14 cellular contexts compared by ENCODE assay signal in the genomic region with DNA sequence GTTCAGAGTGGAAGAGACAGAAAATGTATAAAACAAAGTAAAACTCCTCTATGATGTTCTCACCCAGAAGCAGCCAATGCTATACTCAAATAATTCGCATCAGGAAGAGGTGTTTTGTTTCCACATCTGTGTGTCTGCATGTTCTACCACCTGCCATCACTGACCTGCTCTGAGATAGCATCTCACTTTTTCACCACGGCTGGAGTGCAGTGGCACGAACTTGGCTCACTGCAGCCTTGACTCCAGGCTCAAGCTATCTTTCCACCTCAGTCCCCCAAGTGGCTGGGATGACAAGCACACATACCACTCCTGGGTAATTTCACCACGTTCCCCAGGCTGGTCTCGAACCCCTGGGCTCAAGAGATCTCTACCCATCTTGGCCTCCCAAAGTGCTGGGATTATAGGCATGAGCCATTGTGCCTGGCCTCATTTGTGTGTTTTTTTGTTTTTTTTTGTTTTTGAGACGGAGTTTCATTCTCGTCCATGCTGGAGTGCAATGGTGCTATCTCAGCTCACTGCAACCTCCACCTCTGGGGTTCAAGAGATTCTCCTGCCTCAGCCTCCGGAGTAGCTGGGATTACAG. TPM values are rescaled to one million over a fixed set of nuclear protein-coding genes. Genes with fewer than 3 reads are reported as not detected.
A peak's percentile ranks its signal among the peaks of the same experiment; 100 is the strongest.
DNase-seq lines count a peak whose midpoint lies in the region; ATAC-seq, FAIRE-seq and TF ChIP-seq lines count a peak whose summit lies in the region.
"Had no signal": no experiment of that assay in that cellular context is flagged by ENCODE, and none has a peak within 500 bp of the region (broad histone marks: within the 10 kb centered on the region; RNA-seq: fewer than 3 reads in every experiment).

No MANE protein-coding gene starts in this region.

- CTCF ChIA-PET in HEK293 (lab: Yijun Ruan, JAX), result interaction anchor here (0.8 kb wide), 1 partner anchor 35 kb away, joined by 4 read pairs; no protein-coding TSS in a partner anchor

- DNase-seq in bronchial epithelial cell (ENCODE audit: low read depth), result no peak
- no peak for DNase-seq in effector CD8-positive, alpha-beta T cell (lab: John Stamatoyannopoulos, UW)
- DNase-seq in uterus, result no peak
- DNase-seq: activated T-cell treated with anti-CD3 and anti-CD28 coated beads, Interleukin-2, amount 50 U/mL, for 72 hours; kidney; natural killer cell; stimulated activated CD4-positive, alpha-beta T cell treated with anti-CD3 and anti-CD28 coated beads, Interleukin-4, amount 100 ng/mL, for 24 hours had no signal

- H3K27me3 ChIP-seq in bronchial epithelial cell (ENCODE audit: control insufficient read depth, insufficient read depth, low read length), result no peaks in the 10 kb centered on the region
- no peaks in the 10 kb centered on the region for H3K27me3 ChIP-seq in uterus

- H3K27ac ChIP-seq in 22Rv1, result peak overlapping the region; percentile 60; the same call in 1 of the 2 replicates
- no peak overlapping the region for H3K27ac ChIP-seq in HEK293 (ENCODE audit: extremely low read depth, low read depth, low read length)
- H3K27ac ChIP-seq in uterus, result no peak overlapping the region

- H3K9me3 ChIP-seq in HEK293 (ENCODE audit: control insufficient read depth, insufficient read depth, low read depth, low read length) (no peaks in the 10 kb centered on the region), uterus (no peaks in the 10 kb centered on the region)
- H3K9me3 ChIP-seq: prostate gland had no signal

- ATAC-seq in GM19395 (IDR thresholded peaks at IDR 0.05; ENCODE audit: unreplicated experiment), result no peak
- ATAC-seq: activated T-cell treated with anti-CD3 and anti-CD28 coated beads, Interleukin-2, amount 50 U/mL, for 72 hours; natural killer cell had no signal

- intact Hi-C loops in uterus (cut with DNase I; ENCODE audit: low total_unique reads), result no loop called here

- peak; percentile 18 for FAIRE-seq in bronchial epithelial cell (lab: Jason Lieb, UNC)
- FAIRE-seq: GM18507, kidney, small intestine had no signal

- POLR2A ChIA-PET in HEK293 (lab: Yijun Ruan, JAX), result interaction anchor here (0.6 to 1.6 kb wide), 5 partner anchors 14 to 58 kb away, joined by 3 to 5 read pairs (median 3); a partner anchor contains a TSS

- H3K4me1 ChIP-seq in HEK293 (ENCODE audit: control insufficient read depth, insufficient read depth, low read length) (no peaks in the 10 kb centered on the region), uterus (no peaks in the 10 kb centered on the region)
- H3K4me1 ChIP-seq: prostate gland had no signal

- TF ChIP-seq CTCF in 22Rv1 (IDR thresholded peaks at IDR 0.05), result no peak
- TF ChIP-seq CTCF in HEK293 (tag by site-specific recombination; IDR thresholded peaks at IDR 0.05), result no peak
- no peak for TF ChIP-seq CTCF in bronchial epithelial cell (IDR thresholded peaks at IDR 0.05; ENCODE audit: insufficient read depth, low read length, severe bottlenecking)
- no peak for TF ChIP-seq CTCF in uterus (IDR thresholded peaks at IDR 0.05)

- no peak for TF ChIP-seq POLR2A in uterus (IDR thresholded peaks at IDR 0.05)

- H3K36me3 ChIP-seq in HEK293 (ENCODE audit: control insufficient read depth in 2 of 2, insufficient read depth in 1 of 2, low read length in 2 of 2) (peaks cover 7 to 95% of the 10 kb centered on the region in 2 experiments; a peak in 2 of 3 replicates), bronchial epithelial cell (ENCODE audit: control insufficient read depth, insufficient read depth, low read length) (peaks cover 43% of the 10 kb centered on the region), uterus (no peaks in the 10 kb centered on the region)

- H3K4me3 ChIP-seq in HEK293 (ENCODE audit: low read depth, low read length) (no peak overlapping the region), bronchial epithelial cell (ENCODE audit: low read depth, low read length) (no peak overlapping the region), uterus (no peak overlapping the region)
- H3K4me3 ChIP-seq: prostate gland had no signal

TF ChIP-seq in HEK293, 187 proteins besides CTCF, POLR2A, EP300 and RAD21:
- TF ChIP-seq ZBTB48 (tag by site-specific recombination; IDR thresholded peaks at IDR 0.05), result peak; percentile 75
- peak; percentile 90 for TF ChIP-seq ZNF664 (tag by site-specific recombination; IDR thresholded peaks at IDR 0.05)
- TF ChIP-seq ZNF248 (tag by site-specific recombination; IDR thresholded peaks at IDR 0.05), result no peak
- TF ChIP-seq, protein P1, sequence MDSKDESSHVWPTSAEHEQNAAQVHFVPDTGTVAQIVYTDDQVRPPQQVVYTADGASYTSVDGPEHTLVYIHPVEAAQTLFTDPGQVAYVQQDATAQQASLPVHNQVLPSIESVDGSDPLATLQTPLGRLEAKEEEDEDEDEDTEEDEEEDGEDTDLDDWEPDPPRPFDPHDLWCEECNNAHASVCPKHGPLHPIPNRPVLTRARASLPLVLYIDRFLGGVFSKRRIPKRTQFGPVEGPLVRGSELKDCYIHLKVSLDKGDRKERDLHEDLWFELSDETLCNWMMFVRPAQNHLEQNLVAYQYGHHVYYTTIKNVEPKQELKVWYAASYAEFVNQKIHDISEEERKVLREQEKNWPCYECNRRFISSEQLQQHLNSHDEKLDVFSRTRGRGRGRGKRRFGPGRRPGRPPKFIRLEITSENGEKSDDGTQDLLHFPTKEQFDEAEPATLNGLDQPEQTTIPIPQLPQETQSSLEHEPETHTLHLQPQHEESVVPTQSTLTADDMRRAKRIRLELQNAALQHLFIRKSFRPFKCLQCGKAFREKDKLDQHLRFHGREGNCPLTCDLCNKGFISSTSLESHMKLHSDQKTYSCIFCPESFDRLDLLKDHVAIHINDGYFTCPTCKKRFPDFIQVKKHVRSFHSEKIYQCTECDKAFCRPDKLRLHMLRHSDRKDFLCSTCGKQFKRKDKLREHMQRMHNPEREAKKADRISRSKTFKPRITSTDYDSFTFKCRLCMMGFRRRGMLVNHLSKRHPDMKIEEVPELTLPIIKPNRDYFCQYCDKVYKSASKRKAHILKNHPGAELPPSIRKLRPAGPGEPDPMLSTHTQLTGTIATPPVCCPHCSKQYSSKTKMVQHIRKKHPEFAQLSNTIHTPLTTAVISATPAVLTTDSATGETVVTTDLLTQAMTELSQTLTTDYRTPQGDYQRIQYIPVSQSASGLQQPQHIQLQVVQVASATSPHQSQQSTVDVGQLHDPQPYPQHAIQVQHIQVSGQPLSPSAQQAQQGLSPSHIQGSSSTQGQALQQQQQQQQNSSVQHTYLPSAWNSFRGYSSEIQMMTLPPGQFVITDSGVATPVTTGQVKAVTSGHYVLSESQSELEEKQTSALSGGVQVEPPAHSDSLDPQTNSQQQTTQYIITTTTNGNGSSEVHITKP (tag by site-specific recombination; IDR thresholded peaks at IDR 0.05), result no peak
- TF ChIP-seq RBAK (tag by site-specific recombination; IDR thresholded peaks at IDR 0.05), result no peak
- no peak for TF ChIP-seq ZNF626 (tag by site-specific recombination; IDR thresholded peaks at IDR 0.05)

RNA-seq across cellular contexts. Expression of a gene that starts 14.4 kb away (rescaled TPM):
- total RNA-seq in bronchial epithelial cell (251 and 253 TPM in 2 replicates), uterus (100 to 1,000 TPM in 1 of 4 donors, 10 to 100 TPM in 3; 60.3 to 146 (median 66.9) TPM)

RNA-seq across cellular contexts. Expression of a gene that starts 15.7 kb away (rescaled TPM):
- total RNA-seq in bronchial epithelial cell (17.9 and 18.7 TPM in 2 replicates), uterus (10 to 100 TPM; 11.8 to 81.1 (median 29.3) TPM)

RNA-seq across cellular contexts. Expression of a gene that starts 28.3 kb away (rescaled TPM):
- total RNA-seq in bronchial epithelial cell (not detected in 2 replicates), uterus (under 1 TPM in 1 of 4 donors, not detected in 3; 0.41 TPM)
- total RNA-seq: endodermal cell, natural killer cell had no signal

RNA-seq across cellular contexts. Expression of a gene that starts 36.5 kb away (rescaled TPM):
- total RNA-seq in bronchial epithelial cell (4.4 and 5.3 TPM in 2 replicates), uterus (10 to 100 TPM in 1 of 4 donors, 1 to 10 TPM in 2, under 1 TPM in 1; 0.29 to 20.8 (median 5.4) TPM)

RNA-seq across cellular contexts. Expression of a gene that starts 43.4 kb away (rescaled TPM):
- total RNA-seq in bronchial epithelial cell (4.4 and 5.0 TPM in 2 replicates), uterus (10 to 100 TPM in 2 of 4 donors, 1 to 10 TPM in 2; 1.3 to 20.2 (median 10.1) TPM)
